Comparison of ENCODE assay signal across 12 cellular contexts in the genomic region with DNA sequence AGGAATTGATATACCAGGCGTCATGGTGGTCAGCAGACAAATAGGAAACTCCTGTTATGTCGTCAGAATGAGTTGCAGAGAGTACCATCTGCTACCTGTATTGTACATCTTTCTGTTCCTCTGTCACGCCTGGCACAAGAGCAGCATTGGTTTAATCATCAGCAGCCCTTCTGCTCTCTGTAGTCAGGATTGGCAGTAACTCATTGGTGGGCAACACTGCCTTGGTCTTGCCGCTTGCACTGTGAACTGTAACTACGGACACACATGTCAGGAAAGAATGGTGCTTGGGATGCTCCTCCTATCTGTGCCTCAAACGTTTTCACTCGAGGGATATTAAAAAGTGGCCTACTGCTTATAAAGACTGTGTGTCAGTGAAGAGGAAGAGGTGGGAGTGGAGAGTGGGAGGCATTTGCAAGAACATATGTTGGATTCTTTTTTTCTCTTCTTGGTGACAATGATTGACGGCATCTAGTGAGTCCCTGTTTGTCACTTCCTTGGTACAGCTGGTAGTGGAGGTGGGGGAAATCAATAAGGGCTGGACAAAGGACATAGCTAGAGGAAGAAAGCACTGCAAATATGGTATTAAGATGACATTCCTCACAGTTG.
A peak's percentile ranks its signal among the peaks of the same experiment; 100 is the strongest.
DNase-seq lines count a peak whose midpoint lies in the region; ATAC-seq and TF ChIP-seq lines count a peak whose summit lies in the region.
"Had no signal": no experiment of that assay in that cellular context is flagged by ENCODE, and none has a peak within 500 bp of the region (broad histone marks: within the 10 kb centered on the region; RNA-seq: fewer than 3 reads in every experiment).

No MANE protein-coding gene starts in this region.

- POLR2A ChIA-PET in activated CD4-positive, alpha-beta T cell treated with anti-CD3 and anti-CD28 coated beads, Interleukin-2, amount 10 ng/mL, durations not matched to agents 7 days and 5 days (lab: Charles Lee): interaction anchor here (0.6 to 1.4 kb wide), 2 partner anchors 75 to 144 kb away, joined by 3 to 13 read pairs; partner anchors contain the start of gene IQGAP2

- CTCF ChIA-PET in activated CD4-positive, alpha-beta T cell treated with anti-CD3 and anti-CD28 coated beads, Interleukin-2, amount 10 ng/mL, durations not matched to agents 7 days and 5 days (lab: Charles Lee): interaction anchor here (1.1 to 3.8 kb wide), 4 partner anchors 13 to 144 kb away, joined by 3 to 22 read pairs (median 6); partner anchors contain the start of gene IQGAP2

- peak; percentile 88 for DNase-seq in CD1c-positive myeloid dendritic cell (ENCODE audit: extremely low spot score)
- no peak for DNase-seq in activated CD4-positive, alpha-beta T cell treated with anti-CD3 and anti-CD28 coated beads, Interleukin-2, amount 10 ng/mL, durations not matched to agents 7 days and 5 days
- no peak for DNase-seq in right lobe of liver
- DNase-seq in GM03348 (ENCODE audit: low spot score): no peak
- DNase-seq in NOMO-1 (lab: John Stamatoyannopoulos, UW; ENCODE audit: unreplicated experiment in 2 of 2): no peak
- DNase-seq in NCI-H345 treated with DMSO at 0.1 percent for 48 hours (lab: John Stamatoyannopoulos, UW; ENCODE audit: unreplicated experiment): no peak
- DNase-seq: NCI-H1105 had no signal

- H3K27me3 Mint-ChIP-seq in activated CD4-positive, alpha-beta T cell treated with anti-CD3 and anti-CD28 coated beads, Interleukin-2, amount 10 ng/mL, durations not matched to agents 7 days and 5 days: no peaks in the 10 kb centered on the region

- peaks cover 18% of the 10 kb centered on the region for H3K36me3 Mint-ChIP-seq in activated CD4-positive, alpha-beta T cell treated with anti-CD3 and anti-CD28 coated beads, Interleukin-2, amount 10 ng/mL, durations not matched to agents 7 days and 5 days (ENCODE audit: low read depth)

- peak overlapping the region; percentile 45 to 64 (median 61) for H3K27ac ChIP-seq in right lobe of liver

- peak; percentile 29 for ATAC-seq in GM21360 (IDR thresholded peaks at IDR 0.05; ENCODE audit: unreplicated experiment)
- peak in 3 of 4 donors; percentile 3 to 13 (median 9) for ATAC-seq in right lobe of liver
- no peak for ATAC-seq in GM21717 (IDR thresholded peaks at IDR 0.05; ENCODE audit: unreplicated experiment)
- ATAC-seq: HCT116 had no signal

- intact Hi-C loops in right lobe of liver (cut with DNase I): loop anchor here (10.0 kb wide), 1 partner anchor 142 kb away; the partner anchor contains the start of gene IQGAP2 (in 2 of the 2)

- H3K4me1 Mint-ChIP-seq in activated CD4-positive, alpha-beta T cell treated with anti-CD3 and anti-CD28 coated beads, Interleukin-2, amount 10 ng/mL, durations not matched to agents 7 days and 5 days: peaks cover 79% of the 10 kb centered on the region

- H3K9me3 Mint-ChIP-seq in activated CD4-positive, alpha-beta T cell treated with anti-CD3 and anti-CD28 coated beads, Interleukin-2, amount 10 ng/mL, durations not matched to agents 7 days and 5 days: no peaks in the 10 kb centered on the region

- no peak overlapping the region for H3K4me3 ChIP-seq in right lobe of liver
- H3K4me3 ChIP-seq: coronary artery, lung had no signal

- no peak for TF ChIP-seq CTCF in right lobe of liver (IDR thresholded peaks at IDR 0.05)

- H3K27me3 ChIP-seq in right lobe of liver: no peaks in the 10 kb centered on the region

- H3K27ac Mint-ChIP-seq in activated CD4-positive, alpha-beta T cell treated with anti-CD3 and anti-CD28 coated beads, Interleukin-2, amount 10 ng/mL, durations not matched to agents 7 days and 5 days: peak overlapping the region; percentile 93

- H3K4me3 Mint-ChIP-seq in activated CD4-positive, alpha-beta T cell treated with anti-CD3 and anti-CD28 coated beads, Interleukin-2, amount 10 ng/mL, durations not matched to agents 7 days and 5 days: peak overlapping the region; percentile 65

- H3K4me1 ChIP-seq in right lobe of liver: peaks cover 0 to 67% (median 31%) of the 10 kb centered on the region in 4 donors

- 46% methylated on average over 8 of the region's 8 CpGs for WGBS in right lobe of liver (ENCODE audit: insufficient coverage, low coverage, low lambda C conversion rate, missing lambda C conversion rate)

- H3K9me3 ChIP-seq in right lobe of liver: no peaks in the 10 kb centered on the region

- TF ChIP-seq POLR2A in right lobe of liver (IDR thresholded peaks at IDR 0.05): no peak

- H3K36me3 ChIP-seq in right lobe of liver: no peaks in the 10 kb centered on the region
